In the genomic region with DNA sequence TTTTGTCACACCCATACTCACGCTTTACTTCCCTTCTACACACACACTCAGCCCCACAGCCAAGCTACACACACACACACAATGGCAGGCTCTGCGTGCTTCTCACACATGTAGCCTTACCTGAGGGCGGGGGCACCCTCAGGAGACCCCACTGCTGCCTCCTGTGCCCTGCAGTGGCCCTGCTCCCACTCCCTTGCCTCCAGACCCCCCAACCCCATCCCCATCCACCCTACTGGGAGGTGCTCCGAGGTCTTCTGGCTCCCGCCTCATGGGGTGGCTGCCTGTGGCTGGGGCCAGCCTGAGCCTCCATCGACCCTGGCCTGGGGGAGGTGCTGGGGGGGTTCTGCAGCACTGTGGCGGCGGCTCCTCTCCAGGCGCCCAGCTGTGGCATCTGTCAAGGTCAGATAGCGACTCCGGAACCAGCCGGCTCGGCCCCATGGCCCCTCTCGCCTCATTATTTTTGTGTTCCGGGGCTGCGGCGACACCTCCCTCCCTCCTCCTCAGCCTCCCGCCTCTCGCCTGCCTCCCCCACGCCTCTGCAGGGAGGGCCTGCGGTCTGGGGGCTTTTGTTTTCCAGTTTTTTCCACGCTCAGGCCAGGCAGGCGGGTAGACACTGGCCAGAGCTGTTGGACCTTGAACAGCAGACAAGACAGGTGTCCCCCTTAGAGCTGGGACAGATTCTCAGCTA, we compare ENCODE assay signal across 1 cellular context.
TF ChIP-seq lines count a peak whose summit lies in the region.

No MANE protein-coding gene starts in this region.

TF ChIP-seq in HepG2, 621 proteins besides CTCF, POLR2A, EP300 and RAD21 (continued from another document and continues in another):
- TF ChIP-seq, protein P1, sequence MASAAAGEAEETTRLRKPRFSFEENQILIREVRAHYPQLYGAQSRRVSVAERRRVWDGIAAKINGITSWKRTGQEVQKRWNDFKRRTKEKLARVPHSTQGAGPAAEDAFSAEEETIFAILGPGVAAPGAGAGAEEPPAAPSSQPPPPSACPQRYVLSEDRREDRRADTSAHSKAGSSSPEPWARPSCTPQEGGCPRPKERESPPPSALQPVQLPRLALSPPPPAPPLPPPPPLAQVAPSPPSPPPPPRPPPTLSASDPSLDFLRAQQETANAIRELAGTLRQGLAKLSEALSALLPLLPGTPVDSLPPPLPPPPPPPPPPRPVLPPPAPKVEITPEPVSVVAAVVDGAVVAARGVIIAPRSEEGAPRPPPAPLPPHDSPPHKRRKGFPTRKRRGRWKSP (CRISPR knock-in tag; IDR thresholded peaks at IDR 0.05): no peak
- TF ChIP-seq NFRKB (IDR thresholded peaks at IDR 0.05) (no peak), PHF20 (CRISPR knock-in tag; IDR thresholded peaks at IDR 0.05) (peak; percentile 15; the same call in 1 of the 2 replicates), SNAI1 (CRISPR knock-in tag; IDR thresholded peaks at IDR 0.05; ENCODE audit: borderline replicate concordance) (no peak), HOXD1 (CRISPR knock-in tag; IDR thresholded peaks at IDR 0.05) (peak; percentile 59; the same call in 1 of the 2 replicates), SCMH1 (CRISPR knock-in tag; IDR thresholded peaks at IDR 0.05; ENCODE audit: borderline replicate concordance) (no peak), ELF4 (CRISPR knock-in tag; IDR thresholded peaks at IDR 0.05; ENCODE audit: borderline replicate concordance) (no peak), ZNF737 (CRISPR knock-in tag; IDR thresholded peaks at IDR 0.05; ENCODE audit: borderline replicate concordance) (no peak), STAG1 (CRISPR knock-in tag; IDR thresholded peaks at IDR 0.05) (peak; percentile 9; the same call in 1 of the 2 replicates), YEATS2 (CRISPR knock-in tag; IDR thresholded peaks at IDR 0.05; ENCODE audit: borderline replicate concordance) (0 out of 2 replicates have a peak, but pooled peaks have one; percentile 15), ZEB1 (IDR thresholded peaks at IDR 0.05; ENCODE audit: insufficient replicate concordance, low read depth) (no peak), ZBTB42 (CRISPR knock-in tag; IDR thresholded peaks at IDR 0.05) (no peak), REXO4 (CRISPR knock-in tag; IDR thresholded peaks at IDR 0.05; ENCODE audit: borderline replicate concordance) (no peak), REPIN1 (CRISPR knock-in tag; IDR thresholded peaks at IDR 0.05; ENCODE audit: borderline replicate concordance, low read depth) (no peak), EEA1 (CRISPR knock-in tag; IDR thresholded peaks at IDR 0.05; ENCODE audit: borderline replicate concordance) (no peak), NR2F6 (IDR thresholded peaks at IDR 0.05) (peak; percentile 21; the same call in 1 of the 2 replicates), NR2F6 (CRISPR knock-in tag; IDR thresholded peaks at IDR 0.05) (peak; percentile 55; the same call in 1 of the 2 replicates), HNRNPK (IDR thresholded peaks at IDR 0.05; ENCODE audit: low read depth, low read length, poor library complexity, severe bottlenecking) (peak; percentile 72), ZNF781 (CRISPR knock-in tag; IDR thresholded peaks at IDR 0.05; ENCODE audit: borderline replicate concordance, not compliant biosample characterization) (peak; percentile 41), CAMTA2 (CRISPR knock-in tag; IDR thresholded peaks at IDR 0.05; ENCODE audit: borderline replicate concordance) (no peak), KDM2A (CRISPR knock-in tag; IDR thresholded peaks at IDR 0.05; ENCODE audit: borderline replicate concordance, low read depth) (peak; percentile 18; the same call in 1 of the 2 replicates)
- TF ChIP-seq, protein P2, sequence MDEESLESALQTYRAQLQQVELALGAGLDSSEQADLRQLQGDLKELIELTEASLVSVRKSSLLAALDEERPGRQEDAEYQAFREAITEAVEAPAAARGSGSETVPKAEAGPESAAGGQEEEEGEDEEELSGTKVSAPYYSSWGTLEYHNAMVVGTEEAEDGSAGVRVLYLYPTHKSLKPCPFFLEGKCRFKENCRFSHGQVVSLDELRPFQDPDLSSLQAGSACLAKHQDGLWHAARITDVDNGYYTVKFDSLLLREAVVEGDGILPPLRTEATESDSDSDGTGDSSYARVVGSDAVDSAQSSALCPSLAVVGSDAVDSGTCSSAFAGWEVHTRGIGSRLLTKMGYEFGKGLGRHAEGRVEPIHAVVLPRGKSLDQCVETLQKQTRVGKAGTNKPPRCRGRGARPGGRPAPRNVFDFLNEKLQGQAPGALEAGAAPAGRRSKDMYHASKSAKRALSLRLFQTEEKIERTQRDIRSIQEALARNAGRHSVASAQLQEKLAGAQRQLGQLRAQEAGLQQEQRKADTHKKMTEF (CRISPR knock-in tag; IDR thresholded peaks at IDR 0.05): peak; percentile 61; the same call in 1 of the 2 replicates
- TF ChIP-seq, protein P3, sequence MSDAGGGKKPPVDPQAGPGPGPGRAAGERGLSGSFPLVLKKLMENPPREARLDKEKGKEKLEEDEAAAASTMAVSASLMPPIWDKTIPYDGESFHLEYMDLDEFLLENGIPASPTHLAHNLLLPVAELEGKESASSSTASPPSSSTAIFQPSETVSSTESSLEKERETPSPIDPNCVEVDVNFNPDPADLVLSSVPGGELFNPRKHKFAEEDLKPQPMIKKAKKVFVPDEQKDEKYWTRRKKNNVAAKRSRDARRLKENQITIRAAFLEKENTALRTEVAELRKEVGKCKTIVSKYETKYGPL (CRISPR knock-in tag; IDR thresholded peaks at IDR 0.05): no peak
- TF ChIP-seq, protein P4, sequence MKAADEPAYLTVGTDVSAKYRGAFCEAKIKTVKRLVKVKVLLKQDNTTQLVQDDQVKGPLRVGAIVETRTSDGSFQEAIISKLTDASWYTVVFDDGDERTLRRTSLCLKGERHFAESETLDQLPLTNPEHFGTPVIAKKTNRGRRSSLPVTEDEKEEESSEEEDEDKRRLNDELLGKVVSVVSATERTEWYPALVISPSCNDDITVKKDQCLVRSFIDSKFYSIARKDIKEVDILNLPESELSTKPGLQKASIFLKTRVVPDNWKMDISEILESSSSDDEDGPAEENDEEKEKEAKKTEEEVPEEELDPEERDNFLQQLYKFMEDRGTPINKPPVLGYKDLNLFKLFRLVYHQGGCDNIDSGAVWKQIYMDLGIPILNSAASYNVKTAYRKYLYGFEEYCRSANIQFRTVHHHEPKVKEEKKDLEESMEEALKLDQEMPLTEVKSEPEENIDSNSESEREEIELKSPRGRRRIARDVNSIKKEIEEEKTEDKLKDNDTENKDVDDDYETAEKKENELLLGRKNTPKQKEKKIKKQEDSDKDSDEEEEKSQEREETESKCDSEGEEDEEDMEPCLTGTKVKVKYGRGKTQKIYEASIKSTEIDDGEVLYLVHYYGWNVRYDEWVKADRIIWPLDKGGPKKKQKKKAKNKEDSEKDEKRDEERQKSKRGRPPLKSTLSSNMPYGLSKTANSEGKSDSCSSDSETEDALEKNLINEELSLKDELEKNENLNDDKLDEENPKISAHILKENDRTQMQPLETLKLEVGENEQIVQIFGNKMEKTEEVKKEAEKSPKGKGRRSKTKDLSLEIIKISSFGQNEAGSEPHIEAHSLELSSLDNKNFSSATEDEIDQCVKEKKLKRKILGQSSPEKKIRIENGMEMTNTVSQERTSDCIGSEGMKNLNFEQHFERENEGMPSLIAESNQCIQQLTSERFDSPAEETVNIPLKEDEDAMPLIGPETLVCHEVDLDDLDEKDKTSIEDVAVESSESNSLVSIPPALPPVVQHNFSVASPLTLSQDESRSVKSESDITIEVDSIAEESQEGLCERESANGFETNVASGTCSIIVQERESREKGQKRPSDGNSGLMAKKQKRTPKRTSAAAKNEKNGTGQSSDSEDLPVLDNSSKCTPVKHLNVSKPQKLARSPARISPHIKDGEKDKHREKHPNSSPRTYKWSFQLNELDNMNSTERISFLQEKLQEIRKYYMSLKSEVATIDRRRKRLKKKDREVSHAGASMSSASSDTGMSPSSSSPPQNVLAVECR (CRISPR knock-in tag; IDR thresholded peaks at IDR 0.05; ENCODE audit: borderline replicate concordance): peak; percentile 87
- TF ChIP-seq, protein P5, sequence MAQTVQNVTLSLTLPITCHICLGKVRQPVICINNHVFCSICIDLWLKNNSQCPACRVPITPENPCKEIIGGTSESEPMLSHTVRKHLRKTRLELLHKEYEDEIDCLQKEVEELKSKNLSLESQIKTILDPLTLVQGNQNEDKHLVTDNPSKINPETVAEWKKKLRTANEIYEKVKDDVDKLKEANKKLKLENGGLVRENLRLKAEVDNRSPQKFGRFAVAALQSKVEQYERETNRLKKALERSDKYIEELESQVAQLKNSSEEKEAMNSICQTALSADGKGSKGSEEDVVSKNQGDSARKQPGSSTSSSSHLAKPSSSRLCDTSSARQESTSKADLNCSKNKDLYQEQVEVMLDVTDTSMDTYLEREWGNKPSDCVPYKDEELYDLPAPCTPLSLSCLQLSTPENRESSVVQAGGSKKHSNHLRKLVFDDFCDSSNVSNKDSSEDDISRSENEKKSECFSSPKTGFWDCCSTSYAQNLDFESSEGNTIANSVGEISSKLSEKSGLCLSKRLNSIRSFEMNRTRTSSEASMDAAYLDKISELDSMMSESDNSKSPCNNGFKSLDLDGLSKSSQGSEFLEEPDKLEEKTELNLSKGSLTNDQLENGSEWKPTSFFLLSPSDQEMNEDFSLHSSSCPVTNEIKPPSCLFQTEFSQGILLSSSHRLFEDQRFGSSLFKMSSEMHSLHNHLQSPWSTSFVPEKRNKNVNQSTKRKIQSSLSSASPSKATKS (CRISPR knock-in tag; IDR thresholded peaks at IDR 0.05): no peak
- TF ChIP-seq, protein P6, sequence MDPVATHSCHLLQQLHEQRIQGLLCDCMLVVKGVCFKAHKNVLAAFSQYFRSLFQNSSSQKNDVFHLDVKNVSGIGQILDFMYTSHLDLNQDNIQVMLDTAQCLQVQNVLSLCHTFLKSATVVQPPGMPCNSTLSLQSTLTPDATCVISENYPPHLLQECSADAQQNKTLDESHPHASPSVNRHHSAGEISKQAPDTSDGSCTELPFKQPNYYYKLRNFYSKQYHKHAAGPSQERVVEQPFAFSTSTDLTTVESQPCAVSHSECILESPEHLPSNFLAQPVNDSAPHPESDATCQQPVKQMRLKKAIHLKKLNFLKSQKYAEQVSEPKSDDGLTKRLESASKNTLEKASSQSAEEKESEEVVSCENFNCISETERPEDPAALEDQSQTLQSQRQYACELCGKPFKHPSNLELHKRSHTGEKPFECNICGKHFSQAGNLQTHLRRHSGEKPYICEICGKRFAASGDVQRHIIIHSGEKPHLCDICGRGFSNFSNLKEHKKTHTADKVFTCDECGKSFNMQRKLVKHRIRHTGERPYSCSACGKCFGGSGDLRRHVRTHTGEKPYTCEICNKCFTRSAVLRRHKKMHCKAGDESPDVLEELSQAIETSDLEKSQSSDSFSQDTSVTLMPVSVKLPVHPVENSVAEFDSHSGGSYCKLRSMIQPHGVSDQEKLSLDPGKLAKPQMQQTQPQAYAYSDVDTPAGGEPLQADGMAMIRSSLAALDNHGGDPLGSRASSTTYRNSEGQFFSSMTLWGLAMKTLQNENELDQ (CRISPR knock-in tag; IDR thresholded peaks at IDR 0.05; ENCODE audit: borderline replicate concordance): no peak
- TF ChIP-seq, protein P7, sequence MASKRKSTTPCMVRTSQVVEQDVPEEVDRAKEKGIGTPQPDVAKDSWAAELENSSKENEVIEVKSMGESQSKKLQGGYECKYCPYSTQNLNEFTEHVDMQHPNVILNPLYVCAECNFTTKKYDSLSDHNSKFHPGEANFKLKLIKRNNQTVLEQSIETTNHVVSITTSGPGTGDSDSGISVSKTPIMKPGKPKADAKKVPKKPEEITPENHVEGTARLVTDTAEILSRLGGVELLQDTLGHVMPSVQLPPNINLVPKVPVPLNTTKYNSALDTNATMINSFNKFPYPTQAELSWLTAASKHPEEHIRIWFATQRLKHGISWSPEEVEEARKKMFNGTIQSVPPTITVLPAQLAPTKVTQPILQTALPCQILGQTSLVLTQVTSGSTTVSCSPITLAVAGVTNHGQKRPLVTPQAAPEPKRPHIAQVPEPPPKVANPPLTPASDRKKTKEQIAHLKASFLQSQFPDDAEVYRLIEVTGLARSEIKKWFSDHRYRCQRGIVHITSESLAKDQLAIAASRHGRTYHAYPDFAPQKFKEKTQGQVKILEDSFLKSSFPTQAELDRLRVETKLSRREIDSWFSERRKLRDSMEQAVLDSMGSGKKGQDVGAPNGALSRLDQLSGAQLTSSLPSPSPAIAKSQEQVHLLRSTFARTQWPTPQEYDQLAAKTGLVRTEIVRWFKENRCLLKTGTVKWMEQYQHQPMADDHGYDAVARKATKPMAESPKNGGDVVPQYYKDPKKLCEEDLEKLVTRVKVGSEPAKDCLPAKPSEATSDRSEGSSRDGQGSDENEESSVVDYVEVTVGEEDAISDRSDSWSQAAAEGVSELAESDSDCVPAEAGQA (IDR thresholded peaks at IDR 0.05; ENCODE audit: low read depth): no peak
- TF ChIP-seq, protein P7 (CRISPR knock-in tag; IDR thresholded peaks at IDR 0.05; ENCODE audit: borderline replicate concordance): no peak
- TF ChIP-seq, protein P8, sequence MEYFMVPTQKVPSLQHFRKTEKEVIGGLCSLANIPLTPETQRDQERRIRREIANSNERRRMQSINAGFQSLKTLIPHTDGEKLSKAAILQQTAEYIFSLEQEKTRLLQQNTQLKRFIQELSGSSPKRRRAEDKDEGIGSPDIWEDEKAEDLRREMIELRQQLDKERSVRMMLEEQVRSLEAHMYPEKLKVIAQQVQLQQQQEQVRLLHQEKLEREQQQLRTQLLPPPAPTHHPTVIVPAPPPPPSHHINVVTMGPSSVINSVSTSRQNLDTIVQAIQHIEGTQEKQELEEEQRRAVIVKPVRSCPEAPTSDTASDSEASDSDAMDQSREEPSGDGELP (IDR thresholded peaks at IDR 0.05; ENCODE audit: borderline replicate concordance, low read depth): peak; percentile 95
- TF ChIP-seq, protein P9, sequence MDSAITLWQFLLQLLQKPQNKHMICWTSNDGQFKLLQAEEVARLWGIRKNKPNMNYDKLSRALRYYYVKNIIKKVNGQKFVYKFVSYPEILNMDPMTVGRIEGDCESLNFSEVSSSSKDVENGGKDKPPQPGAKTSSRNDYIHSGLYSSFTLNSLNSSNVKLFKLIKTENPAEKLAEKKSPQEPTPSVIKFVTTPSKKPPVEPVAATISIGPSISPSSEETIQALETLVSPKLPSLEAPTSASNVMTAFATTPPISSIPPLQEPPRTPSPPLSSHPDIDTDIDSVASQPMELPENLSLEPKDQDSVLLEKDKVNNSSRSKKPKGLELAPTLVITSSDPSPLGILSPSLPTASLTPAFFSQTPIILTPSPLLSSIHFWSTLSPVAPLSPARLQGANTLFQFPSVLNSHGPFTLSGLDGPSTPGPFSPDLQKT (CRISPR knock-in tag; IDR thresholded peaks at IDR 0.05; ENCODE audit: borderline replicate concordance): no peak
